Comparison of ENCODE assay signal across 10 cellular contexts in genomic region chr14:60195179-60195810, GRCh38. TPM values are rescaled to one million over a fixed set of nuclear protein-coding genes. Genes with fewer than 3 reads are reported as not detected.
DNase-seq lines count a peak whose midpoint lies in the region; ATAC-seq and TF ChIP-seq lines count a peak whose summit lies in the region.
"Had no signal": no experiment of that assay in that cellular context is flagged by ENCODE, and none has a peak within 500 bp of the region (broad histone marks: within the 10 kb centered on the region; RNA-seq: fewer than 3 reads in every experiment).

No MANE protein-coding gene starts in this region.

- no peak overlapping the region for H3K27ac ChIP-seq in aorta (ENCODE audit: low read depth in 1 of 2, low read length in 2 of 2)
- H3K27ac ChIP-seq in RWPE1: no peak overlapping the region

- peaks cover 14% of the 10 kb centered on the region for H3K36me3 Mint-ChIP-seq in natural killer cell
- peaks cover 13% of the 10 kb centered on the region for H3K36me3 Mint-ChIP-seq in natural killer cell treated with Interleukin-12 subunit alpha and Interleukin-12 subunit beta and Interleukin-15 and Interleukin-18, amount 100 ng/mL, for 72 hours

- CTCF ChIA-PET in RWPE1 (lab: Yijun Ruan, JAX): interaction anchor here (0.9 kb wide), 2 partner anchors 383 to 1794 kb away, joined by 3 read pairs; no protein-coding TSS in a partner anchor

- H3K9me3 Mint-ChIP-seq in natural killer cell: peaks cover 3 to 7% of the 10 kb centered on the region in 2 donors
- peaks cover 7% of the 10 kb centered on the region for H3K9me3 Mint-ChIP-seq in natural killer cell treated with Interleukin-12 subunit alpha and Interleukin-12 subunit beta and Interleukin-15 and Interleukin-18, amount 100 ng/mL, for 72 hours

- TF ChIP-seq CTCF in natural killer cell (IDR thresholded peaks at IDR 0.05) (no peak), RWPE1 (conservative IDR thresholded peaks at IDR 0.05; ENCODE audit: low read depth) (no peak)

- H3K4me3 Mint-ChIP-seq in natural killer cell: no peak overlapping the region
- H3K4me3 Mint-ChIP-seq in natural killer cell treated with Interleukin-12 subunit alpha and Interleukin-12 subunit beta and Interleukin-15 and Interleukin-18, amount 100 ng/mL, for 72 hours: no peak overlapping the region

- H3K27me3 ChIP-seq in aorta (ENCODE audit: control insufficient read depth in 1 of 2, insufficient read depth in 2 of 2, low read length in 1 of 2): no peaks in the 10 kb centered on the region

- H3K36me3 ChIP-seq in aorta (ENCODE audit: control insufficient read depth in 1 of 2, insufficient read depth in 2 of 2, low read length in 1 of 2): no peaks in the 10 kb centered on the region

- DNase-seq in natural killer cell (no peak), aorta (no peak), RWPE1 (ENCODE audit: low spot score) (no peak)
- no peak for DNase-seq in natural killer cell treated with Interleukin-12 subunit alpha and Interleukin-12 subunit beta and Interleukin-15 and Interleukin-18, amount 100 ng/mL, for 72 hours (ENCODE audit: low spot score)
- DNase-seq in stimulated activated CD4-positive, alpha-beta T cell treated with anti-CD3 and anti-CD28 coated beads, Interleukin-15, amount 100 ng/mL, for 24 hours: no peak
- DNase-seq: effector CD8-positive, alpha-beta T cell; KBM-7 had no signal

- no peak overlapping the region for H3K4me3 ChIP-seq in aorta (ENCODE audit: low read length in 2 of 2)

- WGBS in aorta, 2 donors: 84 to 87% methylated on average over 5 of the region's 5 CpGs

- intact Hi-C loops in natural killer cell (cut with micrococcal nuclease) (loop anchor here (5.0 kb wide), 1 partner anchor 367 kb away; no protein-coding TSS in a partner anchor), aorta (cut with DNase I) (no loop called here)

- H3K4me1 Mint-ChIP-seq in natural killer cell: no peaks in the 10 kb centered on the region
- H3K4me1 Mint-ChIP-seq in natural killer cell treated with Interleukin-12 subunit alpha and Interleukin-12 subunit beta and Interleukin-15 and Interleukin-18, amount 100 ng/mL, for 72 hours (ENCODE audit: low read depth in 2 of 2): peaks cover 0 to 8% of the 10 kb centered on the region in 2 donors

- H3K27me3 Mint-ChIP-seq in natural killer cell (ENCODE audit: low read depth in 2 of 2): peaks cover 7 to 29% of the 10 kb centered on the region in 2 donors
- peaks cover 6 to 12% of the 10 kb centered on the region in 2 donors for H3K27me3 Mint-ChIP-seq in natural killer cell treated with Interleukin-12 subunit alpha and Interleukin-12 subunit beta and Interleukin-15 and Interleukin-18, amount 100 ng/mL, for 72 hours

- POLR2A ChIA-PET in RWPE1 (lab: Yijun Ruan, JAX; ENCODE audit: low non-redundant PET): no interaction called here

- peak in 2 of 3 donors; percentile 42 to 48 for ATAC-seq in natural killer cell
- no peak for ATAC-seq in natural killer cell treated with Interleukin-12 subunit alpha and Interleukin-12 subunit beta and Interleukin-15 and Interleukin-18, amount 100 ng/mL, for 72 hours
- ATAC-seq in HG02885 (IDR thresholded peaks at IDR 0.05; ENCODE audit: poor library complexity, unreplicated experiment): peak; percentile 79
- ATAC-seq in SK-N-SH treated with all-trans-retinoic acid at 6 μM for 48 hours: peak; percentile 36; the same call in 1 of the 3 replicates
- ATAC-seq in HG03439 (IDR thresholded peaks at IDR 0.05; ENCODE audit: unreplicated experiment): no peak
- ATAC-seq in aorta (ENCODE audit: low FRiP score): no peak

- H3K27ac Mint-ChIP-seq in natural killer cell: no peak overlapping the region
- no peak overlapping the region for H3K27ac Mint-ChIP-seq in natural killer cell treated with Interleukin-12 subunit alpha and Interleukin-12 subunit beta and Interleukin-15 and Interleukin-18, amount 100 ng/mL, for 72 hours

- H3K4me1 ChIP-seq in aorta (ENCODE audit: control insufficient read depth in 1 of 2, insufficient read depth in 2 of 2, low read length in 2 of 2): no peaks in the 10 kb centered on the region

- H3K9me3 ChIP-seq in aorta (ENCODE audit: control insufficient read depth, low read length): no peaks in the 10 kb centered on the region

TF ChIP-seq in SK-N-SH treated with all-trans-retinoic acid at 6 μM for 48 hours, 23 proteins besides CTCF, POLR2A, EP300 and RAD21:
- TF ChIP-seq ZNF8 (CRISPR knock-in tag; IDR thresholded peaks at IDR 0.05) (no peak), ZNF70 (CRISPR knock-in tag; IDR thresholded peaks at IDR 0.05) (no peak), CSRNP3 (CRISPR knock-in tag; IDR thresholded peaks at IDR 0.05) (no peak), POU6F1 (CRISPR knock-in tag; IDR thresholded peaks at IDR 0.05; ENCODE audit: borderline replicate concordance, low read depth) (no peak), ZC3H10 (CRISPR knock-in tag; IDR thresholded peaks at IDR 0.05) (no peak), OSR1 (CRISPR knock-in tag; IDR thresholded peaks at IDR 0.05) (no peak), GLIS3 (CRISPR knock-in tag; IDR thresholded peaks at IDR 0.05) (no peak), CSDC2 (CRISPR knock-in tag; IDR thresholded peaks at IDR 0.05) (no peak), ZFP30 (CRISPR knock-in tag; IDR thresholded peaks at IDR 0.05) (no peak), TOX (CRISPR knock-in tag; IDR thresholded peaks at IDR 0.05; ENCODE audit: borderline replicate concordance) (no peak), ISL1 (CRISPR knock-in tag; IDR thresholded peaks at IDR 0.05) (no peak), PATZ1 (CRISPR knock-in tag; IDR thresholded peaks at IDR 0.05; ENCODE audit: borderline replicate concordance) (no peak)

RNA-seq across cellular contexts. Expression of gene DHRS7, which starts 30.1 kb away (rescaled TPM):
- 100 to 1,000 TPM; 115 to 139 (median 126) TPM for total RNA-seq in natural killer cell
- total RNA-seq in natural killer cell treated with Interleukin-12 subunit alpha and Interleukin-12 subunit beta and Interleukin-15 and Interleukin-18, amount 100 ng/mL, for 72 hours: 100 to 1,000 TPM in 1 of 2 donors, 10 to 100 TPM in 1; 59.0 to 105 TPM
- total RNA-seq in aorta: 10 to 100 TPM; 68.2 to 75.3 TPM
- polyA plus RNA-seq in aorta: 10 to 100 TPM; 67.7 to 68.3 TPM

RNA-seq across cellular contexts. Expression of gene PPM1A, which starts 53.7 kb away (rescaled TPM):
- total RNA-seq in natural killer cell: 100 to 1,000 TPM; 118 to 126 (median 119) TPM
- total RNA-seq in natural killer cell treated with Interleukin-12 subunit alpha and Interleukin-12 subunit beta and Interleukin-15 and Interleukin-18, amount 100 ng/mL, for 72 hours: 10 to 100 TPM; 42.6 to 72.3 TPM
- 10 to 100 TPM; 61.8 to 63.7 TPM for total RNA-seq in aorta
- polyA plus RNA-seq in aorta: 10 to 100 TPM; 26.4 to 42.2 TPM

Comparison
In these comparisons a context has a peak if more than half of its experiments do, and no peak if none do; other contexts are left out.
1. ATAC-seq: peak in natural killer cell (2 of 3), HG02885 (single experiment) and SK-N-SH treated with all-trans-retinoic acid at 6 μM for 48 hours (single experiment); none in natural killer cell treated with Interleukin-12 subunit alpha and Interleukin-12 subunit beta and Interleukin-15 and Interleukin-18, amount 100 ng/mL, for 72 hours (0 of 2), HG03439 (single experiment) and aorta (single experiment).